Comparison of ENCODE assay signal across 8 cellular contexts in the genomic region with DNA sequence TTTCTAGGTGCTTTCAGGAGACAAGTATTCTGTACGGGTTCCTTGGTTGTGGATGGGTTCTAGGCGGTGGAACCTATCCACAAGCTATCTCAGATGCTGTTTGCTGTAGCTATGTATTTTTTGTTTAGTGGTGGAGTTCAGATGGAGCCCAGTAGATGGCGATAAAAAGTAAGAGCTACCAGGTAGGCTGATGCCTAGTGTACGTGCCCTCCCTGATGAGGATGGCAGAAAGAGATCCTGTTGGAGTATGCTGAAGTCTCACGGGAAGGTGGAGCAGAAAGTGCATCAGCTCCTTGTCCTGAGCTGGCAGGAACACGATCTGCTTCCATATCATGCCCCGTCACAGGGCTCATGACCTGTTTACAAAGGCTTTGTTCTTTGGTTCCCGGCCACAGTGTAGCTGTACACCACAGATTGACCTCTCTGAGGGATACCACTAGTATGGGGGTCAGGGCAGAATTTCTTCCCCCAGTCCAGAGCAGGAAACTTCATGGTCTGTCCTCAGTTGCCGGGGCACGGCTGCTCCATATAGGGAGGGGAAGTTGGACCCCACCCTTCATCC. TPM values are rescaled to one million over a fixed set of nuclear protein-coding genes. Genes with fewer than 3 reads are reported as not detected.
DNase-seq lines count a peak whose midpoint lies in the region; ATAC-seq and TF ChIP-seq lines count a peak whose summit lies in the region.

No MANE protein-coding gene starts in this region.

- H3K27me3 ChIP-seq in breast epithelium (no peaks in the 10 kb centered on the region), HL-60 (ENCODE audit: insufficient read depth, poor library complexity, severe bottlenecking) (no peaks in the 10 kb centered on the region)

- peak; percentile 65 for DNase-seq in MCF 10A (ENCODE audit: unreplicated experiment)
- no peak for DNase-seq in breast epithelium (ENCODE audit: low spot score in 2 of 2)
- DNase-seq in HL-60 (ENCODE audit: low read depth in 1 of 2, low spot score in 1 of 2), result peak in 1 of 2 experiments; percentile 39
- DNase-seq in NCI-H526 treated with DMSO at 0.1 percent for 48 hours (lab: John Stamatoyannopoulos, UW), result peak; percentile 87
- peak; percentile 37 for DNase-seq in astrocyte of the spinal cord (ENCODE audit: low read depth, low spot score)
- DNase-seq in immature natural killer cell, result peak in 2 of 3 donors; percentile 17 to 25
- DNase-seq in stimulated activated naive CD8-positive, alpha-beta T cell treated with anti-CD3 and anti-CD28 coated beads, Interleukin-15, amount 100 ng/mL, for 72 hours, result peak in 1 of 2 donors; percentile 23

- in situ Hi-C loops in astrocyte of the spinal cord (cut with HindIII; ENCODE audit: low sequenced_read_pairs), result no loop called here

- no peak overlapping the region for H3K4me3 Mint-ChIP-seq in MCF 10A (ENCODE audit: unreplicated experiment)
- H3K4me3 Mint-ChIP-seq in immature natural killer cell, result no peak overlapping the region
- H3K4me3 Mint-ChIP-seq in stimulated activated naive CD8-positive, alpha-beta T cell treated with anti-CD3 and anti-CD28 coated beads, Interleukin-15, amount 100 ng/mL, for 72 hours, result no peak overlapping the region

- H3K4me1 Mint-ChIP-seq in MCF 10A (ENCODE audit: insufficient read depth, unreplicated experiment), result no peaks in the 10 kb centered on the region
- H3K4me1 Mint-ChIP-seq in immature natural killer cell, result no peaks in the 10 kb centered on the region
- no peaks in the 10 kb centered on the region for H3K4me1 Mint-ChIP-seq in stimulated activated naive CD8-positive, alpha-beta T cell treated with anti-CD3 and anti-CD28 coated beads, Interleukin-15, amount 100 ng/mL, for 72 hours

- H3K27me3 Mint-ChIP-seq in MCF 10A (ENCODE audit: insufficient read depth, unreplicated experiment) (peaks cover 29% of the 10 kb centered on the region), immature natural killer cell (ENCODE audit: low read depth in 3 of 3) (peaks cover 1 to 17% (median 5%) of the 10 kb centered on the region in 3 donors)
- peaks cover 32% of the 10 kb centered on the region for H3K27me3 Mint-ChIP-seq in stimulated activated naive CD8-positive, alpha-beta T cell treated with anti-CD3 and anti-CD28 coated beads, Interleukin-15, amount 100 ng/mL, for 72 hours

- POLR2A ChIA-PET in MCF 10A (lab: Yijun Ruan, JAX), result interaction anchor here (1.0 to 1.4 kb wide), 4 partner anchors 10 to 99 kb away, joined by 3 to 6 read pairs (median 3); partner anchors contain the start of gene LMBRD2

- intact Hi-C loops in MCF 10A (cut with micrococcal nuclease) (loop anchor here (1.0 to 10.0 kb wide), 4 partner anchors 76 to 618 kb away; partner anchors contain the start of genes LMBRD2 and SKP2), breast epithelium (cut with DNase I; ENCODE audit: low total_unique reads) (no loop called here)

- no peaks in the 10 kb centered on the region for H3K36me3 ChIP-seq in breast epithelium

- ATAC-seq in GM21526 (IDR thresholded peaks at IDR 0.05; ENCODE audit: low FRiP score, unreplicated experiment), result peak; percentile 90
- peak; percentile 92 for ATAC-seq in stimulated activated naive CD8-positive, alpha-beta T cell treated with anti-CD3 and anti-CD28 coated beads, Interleukin-15, amount 100 ng/mL, for 72 hours

- TF ChIP-seq CTCF in MCF 10A (IDR thresholded peaks at IDR 0.05; ENCODE audit: unreplicated experiment) (peak; percentile 56), breast epithelium (IDR thresholded peaks at IDR 0.05) (peak in 1 of 3 donors; percentile 22), HL-60 (IDR thresholded peaks at IDR 0.05; ENCODE audit: insufficient read depth, low read length) (peak; percentile 61), astrocyte of the spinal cord (IDR thresholded peaks at IDR 0.05; ENCODE audit: low read depth, low read length) (peak; percentile 70)

- no peaks in the 10 kb centered on the region for H3K9me3 ChIP-seq in breast epithelium

- TF ChIP-seq POLR2A in breast epithelium (IDR thresholded peaks at IDR 0.05), result no peak

- CTCF ChIA-PET in MCF 10A (lab: Yijun Ruan, JAX), result interaction anchor here (0.5 to 2.3 kb wide), 44 partner anchors 8 to 1304 kb away, joined by 3 to 34 read pairs (median 4); partner anchors contain the start of gene UGT3A2

- H3K4me3 ChIP-seq in breast epithelium (no peak overlapping the region), HL-60 (replicated peaks; ENCODE audit: insufficient read depth, low read length) (no peak overlapping the region), astrocyte of the spinal cord (ENCODE audit: low read depth, low read length) (no peak overlapping the region)

- no TSS peak for BruUV-seq in MCF 10A (replicated peaks; lab: Mats Ljungman, UMichigan)

- H3K36me3 Mint-ChIP-seq in MCF 10A (ENCODE audit: insufficient read depth, unreplicated experiment) (no peaks in the 10 kb centered on the region), immature natural killer cell (no peaks in the 10 kb centered on the region)

- H3K9me3 Mint-ChIP-seq in MCF 10A (ENCODE audit: unreplicated experiment), result no peaks in the 10 kb centered on the region
- peaks cover 0 to 3% (median 2%) of the 10 kb centered on the region in 6 donors for H3K9me3 Mint-ChIP-seq in immature natural killer cell
- peaks cover 0 to 8% of the 10 kb centered on the region in 2 donors for H3K9me3 Mint-ChIP-seq in stimulated activated naive CD8-positive, alpha-beta T cell treated with anti-CD3 and anti-CD28 coated beads, Interleukin-15, amount 100 ng/mL, for 72 hours

- H3K4me1 ChIP-seq in breast epithelium, result no peaks in the 10 kb centered on the region

- H3K27ac Mint-ChIP-seq in MCF 10A (ENCODE audit: low read depth, unreplicated experiment), result no peak overlapping the region
- H3K27ac Mint-ChIP-seq in immature natural killer cell, result no peak overlapping the region
- H3K27ac Mint-ChIP-seq in stimulated activated naive CD8-positive, alpha-beta T cell treated with anti-CD3 and anti-CD28 coated beads, Interleukin-15, amount 100 ng/mL, for 72 hours, result no peak overlapping the region

- H3K27ac ChIP-seq in breast epithelium, result no peak overlapping the region
- H3K27ac ChIP-seq in HL-60 (replicated peaks), result no peak overlapping the region

RNA-seq across cellular contexts. Expression of gene UGT3A2, which starts 12.6 kb away (rescaled TPM):
- not detected in 2 replicates for total RNA-seq in MCF 10A (2022)
- not detected for total RNA-seq in breast epithelium
- polyA plus RNA-seq in immature natural killer cell, result 1 to 10 TPM in 1 of 3 donors, under 1 TPM in 1, not detected in 1; 0.10 to 1.0 TPM

Comparison
In these comparisons a context has a peak if more than half of its experiments do, and no peak if none do; other contexts are left out.
1. DNase-seq: peak in MCF 10A (single experiment), NCI-H526 treated with DMSO at 0.1 percent for 48 hours (single experiment), astrocyte of the spinal cord (single experiment) and immature natural killer cell (2 of 3); none in breast epithelium (0 of 2).